Comparison of ENCODE assay signal across 10 cellular contexts in genomic region chr17:1982793-1983366, GRCh38. TPM values are rescaled to one million over a fixed set of nuclear protein-coding genes. Genes with fewer than 3 reads are reported as not detected.
DNase-seq lines count a peak whose midpoint lies in the region; ATAC-seq, FAIRE-seq and TF ChIP-seq lines count a peak whose summit lies in the region.
"Not testable (repeated sequence)": the region's sequence is repeated elsewhere in the genome, so short reads cannot be mapped to it uniquely, and the experiment has no call there.
"Had no signal": no experiment of that assay in that cellular context is flagged by ENCODE, and none has a peak within 500 bp of the region (broad histone marks: within the 10 kb centered on the region; RNA-seq: fewer than 3 reads in every experiment).

No MANE protein-coding gene starts in this region.

- H3K27me3 ChIP-seq in H1 (replicated peaks in 1 of 4; ENCODE audit: control insufficient read depth in 3 of 4, extremely low read depth in 1 of 4, insufficient read depth in 3 of 4, low read length in 3 of 4) = peaks cover 0 to 13% (median 3%) of the 10 kb centered on the region in 4 experiments; a peak in 4 of 7 replicates

- not testable (repeated sequence) for H3K18ac ChIP-seq in H1 (ENCODE audit: extremely low read depth, low read length)

- TF ChIP-seq POLR2A in NB4 (IDR thresholded peaks at IDR 0.05; ENCODE audit: extremely low read depth, insufficient read length); H1 (IDR thresholded peaks at IDR 0.05; ENCODE audit: control extremely low read depth in 1 of 2, low read depth in 2 of 2, low read length in 2 of 2): not testable (repeated sequence)

- not testable (repeated sequence) for H4K8ac ChIP-seq in H1 (ENCODE audit: extremely low read depth, insufficient read depth, low read length)

- not testable (repeated sequence) for H3K27ac ChIP-seq in HEK293 (ENCODE audit: extremely low read depth, low read depth, low read length); H1 (ENCODE audit: low read depth, low read length)

- TF ChIP-seq CTCF in HEK293 (tag by site-specific recombination; IDR thresholded peaks at IDR 0.05); NB4 (IDR thresholded peaks at IDR 0.05; ENCODE audit: low read depth, low read length); astrocyte of the cerebellum (IDR thresholded peaks at IDR 0.05; ENCODE audit: low read depth, low read length, missing control alignments); H1 (IDR thresholded peaks at IDR 0.05; ENCODE audit: control extremely low read depth in 1 of 3, insufficient read depth in 1 of 3, low read depth in 1 of 3, low read length in 3 of 3); neural crest cell (conservative IDR thresholded peaks at IDR 0.05): not testable (repeated sequence)

- not testable (repeated sequence) for H3K36me3 Mint-ChIP-seq in T-helper 17 cell (ENCODE audit: low read depth); neural crest cell (ENCODE audit: low read depth)

- peak overlapping the region; percentile 19 for H3K27ac Mint-ChIP-seq in T-helper 17 cell
- peak overlapping the region; percentile 27 for H3K27ac Mint-ChIP-seq in neural crest cell (ENCODE audit: unreplicated experiment)

- not testable (repeated sequence) for H2AFZ ChIP-seq in H1 (ENCODE audit: low read length)

- H3K27me3 Mint-ChIP-seq in T-helper 17 cell (peaks cover 24% of the 10 kb centered on the region), neural crest cell (ENCODE audit: low read depth) (peaks cover 16% of the 10 kb centered on the region)

- not testable (repeated sequence) for H3K9me3 ChIP-seq in HEK293 (ENCODE audit: control insufficient read depth, insufficient read depth, low read depth, low read length); T-helper 17 cell (ENCODE audit: control insufficient read depth, low read length, poor library complexity, severe bottlenecking); H1 (ENCODE audit: insufficient read depth in 2 of 2, low read depth in 1 of 2, low read length in 1 of 2)

- 82% methylated on average over 12 of the region's 13 CpGs; no CpG with 5 or more reads in 1 of the 2 experiments for WGBS in H1 (ENCODE audit: extremely low coverage in 1 of 2, insufficient coverage in 1 of 2, insufficient read length in 1 of 2, insufficient replicate concordance in 2 of 2, low coverage in 1 of 2, low lambda C conversion rate in 2 of 2, missing lambda C conversion rate in 1 of 2), 2 experiments

- not testable (repeated sequence) for H2BK20ac ChIP-seq in H1 (ENCODE audit: low read length)

- not testable (repeated sequence) for H3K56ac ChIP-seq in H1 (replicated peaks; ENCODE audit: insufficient read length, low read depth, low read length)

- not testable (repeated sequence) for H2AK5ac ChIP-seq in H1 (ENCODE audit: low read depth, low read length)

- not testable (repeated sequence) for H3K9ac ChIP-seq in H1 (replicated peaks in 1 of 4; ENCODE audit: extremely low read depth in 1 of 4, low read depth in 3 of 4, low read length in 3 of 4)

- H4K20me1 ChIP-seq in H1 (replicated peaks in 1 of 2; ENCODE audit: control insufficient read depth in 1 of 2, insufficient read depth in 2 of 2, low read length in 2 of 2) = not testable (repeated sequence)

- H2BK120ac ChIP-seq in H1 (replicated peaks; ENCODE audit: low read depth, low read length) = not testable (repeated sequence)

- not testable (repeated sequence) for FAIRE-seq in H1 (lab: Jason Lieb, UNC)

- not testable (repeated sequence) for H3K36me3 ChIP-seq in HEK293 (ENCODE audit: control insufficient read depth in 2 of 2, insufficient read depth in 1 of 2, low read length in 2 of 2); H1 (ENCODE audit: control insufficient read depth in 2 of 4, insufficient read depth in 4 of 4, low read length in 3 of 4)

- POLR2A ChIA-PET in HEK293 (lab: Yijun Ruan, JAX); H1 (lab: Charles Lee; ENCODE audit: partially characterized antibody): not testable (repeated sequence)

- not testable (repeated sequence) for TF ChIP-seq EP300 in H1 (IDR thresholded peaks at IDR 0.05; ENCODE audit: borderline replicate concordance in 1 of 2, low read depth in 2 of 2, low read length in 2 of 2)

- H2BK12ac ChIP-seq in H1 (ENCODE audit: low read depth, low read length) = not testable (repeated sequence)

- not testable (repeated sequence) for H3K4me1 ChIP-seq in HEK293 (ENCODE audit: control insufficient read depth, insufficient read depth, low read length); H1 (replicated peaks in 1 of 4; ENCODE audit: control insufficient read depth in 3 of 4, insufficient read depth in 4 of 4, low read length in 3 of 4)

- H3K4me3 Mint-ChIP-seq in T-helper 17 cell, neural crest cell: not testable (repeated sequence)

- H3K23me2 ChIP-seq in H1 (ENCODE audit: low read depth, low read length) = not testable (repeated sequence)

- DNase-seq in Daoy (ENCODE audit: low read depth) (peak; percentile 64), NB4 (ENCODE audit: low read depth) (peak; percentile 86), astrocyte of the cerebellum (ENCODE audit: low read depth) (peak; percentile 44)
- not testable (repeated sequence) for DNase-seq in T-helper 17 cell; H1 (ENCODE audit: low read depth in 1 of 2, low spot score in 2 of 2); neural crest cell (ENCODE audit: low read depth, low spot score)

- in situ Hi-C loops in astrocyte of the cerebellum (cut with HindIII; ENCODE audit: low sequenced_read_pairs) = not testable (repeated sequence)

- H3K79me2 ChIP-seq in H1 (ENCODE audit: control insufficient read depth in 1 of 2, insufficient read depth in 2 of 2, low read length in 2 of 2) = not testable (repeated sequence)

- not testable (repeated sequence) for H3K4me1 Mint-ChIP-seq in T-helper 17 cell
- peaks cover 11% of the 10 kb centered on the region for H3K4me1 Mint-ChIP-seq in neural crest cell

- H3K4ac ChIP-seq in H1 (replicated peaks; ENCODE audit: insufficient read length, low read depth, low read length) = not testable (repeated sequence)

- TF ChIP-seq RAD21 in H1 (IDR thresholded peaks at IDR 0.05 in 1 of 2, conservative IDR thresholded peaks at IDR 0.05 in 1 of 2; ENCODE audit: low read depth in 2 of 2, low read length in 2 of 2) = not testable (repeated sequence)

- ATAC-seq in T-helper 17 cell = not testable (repeated sequence)

- CTCF ChIA-PET in HEK293 (lab: Yijun Ruan, JAX) (interaction anchor here (0.6 to 0.8 kb wide), 2 partner anchors 11 to 39 kb away, joined by 3 to 5 read pairs; no protein-coding TSS in a partner anchor), H1 (lab: Charles Lee; ENCODE audit: partially characterized antibody) (interaction anchor here (0.7 to 3.1 kb wide), 9 partner anchors 8 to 74 kb away, joined by 3 to 12 read pairs (median 4); no protein-coding TSS in a partner anchor)

- not testable (repeated sequence) for H3K23ac ChIP-seq in H1 (ENCODE audit: insufficient read length)

- 0 out of 2 replicates have a peak overlapping the region, but pooled peaks have one; percentile 60 for H2BK5ac ChIP-seq in H1 (ENCODE audit: low read depth, low read length)

- not testable (repeated sequence) for H3K79me1 ChIP-seq in H1 (ENCODE audit: low read depth, low read length)

- H3K4me2 ChIP-seq in H1 (ENCODE audit: insufficient read depth in 1 of 2, low read depth in 2 of 2, low read length in 2 of 2) = not testable (repeated sequence)

- H3K9me3 Mint-ChIP-seq in neural crest cell = not testable (repeated sequence)

- not testable (repeated sequence) for H3K4me3 ChIP-seq in HEK293 (ENCODE audit: low read depth, low read length); NB4 (ENCODE audit: low read depth, low read length); astrocyte of the cerebellum (ENCODE audit: low read depth, low read length); H1 (ENCODE audit: extremely low read depth in 1 of 4, insufficient read depth in 2 of 4, low read depth in 3 of 4, low read length in 4 of 4)

- not testable (repeated sequence) for H2BK15ac ChIP-seq in H1 (ENCODE audit: low read length)

- H4K5ac ChIP-seq in H1 (ENCODE audit: insufficient read length, low read depth, low read length) = not testable (repeated sequence)

- H3K14ac ChIP-seq in H1 (ENCODE audit: insufficient read length) = not testable (repeated sequence)

- not testable (repeated sequence) for H4K91ac ChIP-seq in H1 (replicated peaks; ENCODE audit: insufficient read length, low read length)

RNA-seq across cellular contexts. Expression of gene RTN4RL1, which starts 42.3 kb away (rescaled TPM):
- total RNA-seq in Daoy (2014; rRNA removed; shearing (Covaris generic)) = 0.83 TPM in 1 of 2 replicates, not detected in the other
- total RNA-seq in T-helper 17 cell (under 1 TPM; 0.21 to 0.90 TPM), neural crest cell (0.36 and 0.47 TPM in 2 replicates)
- total RNA-seq in H1 (2021; fragmentation: NEBNext Ultra II Directional; extraction: Animal tissue kit (Norgen Biotek cat#: 25700)) = 0.11 TPM in 1 of 2 replicates, not detected in the other
- polyA plus RNA-seq in H1 (2011; rRNA removed) = 0.09 and 0.11 TPM in 2 replicates
- polyA plus RNA-seq in H1 (2011; cell fraction: cytosol; rRNA removed) = 0.10 TPM
- 0.07 TPM for polyA plus RNA-seq in H1 (2011; cell fraction: nucleus; rRNA removed)
- 0.11 to 0.17 TPM (median 0.14 TPM) in 3 of 4 replicates, not detected in the other for polyA plus RNA-seq in H1 (2012, experiment 1 of 2)
- 0.12 TPM for polyA plus RNA-seq in H1 (2012, experiment 2 of 2)
- 0.06 TPM for polyA plus RNA-seq in H1 (2013, experiment 1 of 2)
- 0.04 TPM for polyA plus RNA-seq in H1 (2013, experiment 2 of 2)
- polyA minus RNA-seq in H1 (2011; rRNA and poly(A)+ RNA removed) = 0.03 and 0.05 TPM in 2 replicates
- not detected for polyA minus RNA-seq in H1 (2011; cell fraction: cytosol; rRNA and poly(A)+ RNA removed)
- polyA minus RNA-seq in H1 (2011; cell fraction: nucleus; rRNA and poly(A)+ RNA removed) = not detected
- total RNA-seq: Calu3; CD8-positive, alpha-beta T cell; HepG2 had no signal

RNA-seq across cellular contexts. Expression of gene DPH1, which starts 47.1 kb away (rescaled TPM):
- 45.2 TPM in 2 replicates for total RNA-seq in Daoy (2014; rRNA removed; shearing (Covaris generic))
- 10 to 100 TPM; 85.1 to 92.6 TPM for total RNA-seq in T-helper 17 cell
- total RNA-seq in H1 (2021; fragmentation: NEBNext Ultra II Directional; extraction: Animal tissue kit (Norgen Biotek cat#: 25700)) = 24.9 and 27.1 TPM in 2 replicates
- polyA plus RNA-seq in H1 (2011; rRNA removed) = 30.0 and 48.3 TPM in 2 replicates
- polyA plus RNA-seq in H1 (2011; cell fraction: cytosol; rRNA removed) = 26.0 TPM
- 76.8 TPM for polyA plus RNA-seq in H1 (2011; cell fraction: nucleus; rRNA removed)
- 14.1 to 21.6 TPM (median 19.7 TPM) in 4 replicates for polyA plus RNA-seq in H1 (2012, experiment 1 of 2)
- polyA plus RNA-seq in H1 (2012, experiment 2 of 2) = 16.4 TPM
- 13.4 TPM for polyA plus RNA-seq in H1 (2013, experiment 1 of 2)
- 12.3 TPM for polyA plus RNA-seq in H1 (2013, experiment 2 of 2)
- 22.8 and 35.7 TPM in 2 replicates for polyA minus RNA-seq in H1 (2011; rRNA and poly(A)+ RNA removed)
- polyA minus RNA-seq in H1 (2011; cell fraction: cytosol; rRNA and poly(A)+ RNA removed) = 15.0 TPM
- 34.4 TPM for polyA minus RNA-seq in H1 (2011; cell fraction: nucleus; rRNA and poly(A)+ RNA removed)
- 29.7 and 35.1 TPM in 2 replicates for total RNA-seq in neural crest cell

RNA-seq across cellular contexts. Expression of gene OVCA2, which starts 58.9 kb away (rescaled TPM):
- total RNA-seq in Daoy (2014; rRNA removed; shearing (Covaris generic)) = 83.3 and 93.3 TPM in 2 replicates
- total RNA-seq in T-helper 17 cell (10 to 100 TPM; 28.4 to 35.2 TPM), neural crest cell (25.6 and 29.8 TPM in 2 replicates)
- 14.9 and 15.3 TPM in 2 replicates for total RNA-seq in H1 (2021; fragmentation: NEBNext Ultra II Directional; extraction: Animal tissue kit (Norgen Biotek cat#: 25700))
- polyA plus RNA-seq in H1 (2011; rRNA removed) = 34.5 and 37.0 TPM in 2 replicates
- polyA plus RNA-seq in H1 (2011; cell fraction: cytosol; rRNA removed) = 24.4 TPM
- 22.7 TPM for polyA plus RNA-seq in H1 (2011; cell fraction: nucleus; rRNA removed)
- polyA plus RNA-seq in H1 (2012, experiment 1 of 2) = 17.7 to 21.4 TPM (median 18.6 TPM) in 4 replicates
- polyA plus RNA-seq in H1 (2012, experiment 2 of 2) = 42.5 TPM
- 23.4 TPM for polyA plus RNA-seq in H1 (2013, experiment 1 of 2)
- polyA plus RNA-seq in H1 (2013, experiment 2 of 2) = 23.8 TPM
- 18.9 TPM in 2 replicates for polyA minus RNA-seq in H1 (2011; rRNA and poly(A)+ RNA removed)
- polyA minus RNA-seq in H1 (2011; cell fraction: cytosol; rRNA and poly(A)+ RNA removed) = 7.5 TPM
- 5.2 TPM for polyA minus RNA-seq in H1 (2011; cell fraction: nucleus; rRNA and poly(A)+ RNA removed)
